ENCODE assay signal across 8 cellular contexts in genomic region chr1:11925938-11926292, GRCh38. TPM values are rescaled to one million over a fixed set of nuclear protein-coding genes. Genes with fewer than 3 reads are reported as not detected.
DNase-seq lines count a peak whose midpoint lies in the region; ATAC-seq, FAIRE-seq and TF ChIP-seq lines count a peak whose summit lies in the region.

No MANE protein-coding gene starts in this region.

- DNase-seq in GM12891 (ENCODE audit: insufficient read length, low spot score): no peak
- DNase-seq in heart left ventricle: peak in 1 of 5 donors; percentile 75
- DNase-seq in stimulated activated naive B cell treated with anti-CD40 and anti-IgM and Interleukin-4, amounts not matched to agents 10 μg/mL and 1 μg/mL and 100 μg/mL, for 72 hours: peak; percentile 33
- DNase-seq in progenitor cell of endocrine pancreas (ENCODE audit: low spot score, unreplicated experiment): no peak
- no peak for DNase-seq in SK-N-DZ (ENCODE audit: low spot score)
- DNase-seq in glomerular visceral epithelial cell (ENCODE audit: extremely low spot score): no peak

- H3K4me3 Mint-ChIP-seq in stimulated activated naive B cell treated with anti-CD40 and anti-IgM and Interleukin-4, amounts not matched to agents 10 μg/mL and 1 μg/mL and 100 μg/mL, for 72 hours: peak overlapping the region in 1 of 2 donors; percentile 82
- H3K4me3 Mint-ChIP-seq in progenitor cell of endocrine pancreas (ENCODE audit: low read depth): no peak overlapping the region

- 0% methylated on average over 1 to 41 of the region's 41 CpGs; no CpG with 5 or more reads in 1 of the 4 donors for WGBS in heart left ventricle, 4 donors

- peaks cover 25 to 26% of the 10 kb centered on the region in 2 donors for H3K36me3 Mint-ChIP-seq in stimulated activated naive B cell treated with anti-CD40 and anti-IgM and Interleukin-4, amounts not matched to agents 10 μg/mL and 1 μg/mL and 100 μg/mL, for 72 hours
- peaks cover 4% of the 10 kb centered on the region for H3K36me3 Mint-ChIP-seq in progenitor cell of endocrine pancreas (ENCODE audit: insufficient read depth)

- H3K27ac ChIP-seq in heart left ventricle: peak overlapping the region in 6 of 12 donors; percentile 46 to 65 (median 52)

- no peak overlapping the region for H3K27ac Mint-ChIP-seq in stimulated activated naive B cell treated with anti-CD40 and anti-IgM and Interleukin-4, amounts not matched to agents 10 μg/mL and 1 μg/mL and 100 μg/mL, for 72 hours
- no peak overlapping the region for H3K27ac Mint-ChIP-seq in progenitor cell of endocrine pancreas

- peaks cover 27 to 42% of the 10 kb centered on the region in 2 donors for H3K4me1 Mint-ChIP-seq in stimulated activated naive B cell treated with anti-CD40 and anti-IgM and Interleukin-4, amounts not matched to agents 10 μg/mL and 1 μg/mL and 100 μg/mL, for 72 hours
- peaks cover 14% of the 10 kb centered on the region for H3K4me1 Mint-ChIP-seq in progenitor cell of endocrine pancreas (ENCODE audit: low read depth)

- intact Hi-C loops in heart left ventricle (cut with DNase I): loop anchor here in 2 of 10 donors (1.0 to 5.0 kb wide), 2 partner anchors 54 to 56 kb away; partner anchors contain the start of gene MFN2 (in 2 of the 2)

- TF ChIP-seq CTCF in heart left ventricle (IDR thresholded peaks at IDR 0.05): no peak
- no peak for TF ChIP-seq CTCF in progenitor cell of endocrine pancreas (IDR thresholded peaks at IDR 0.05; ENCODE audit: unreplicated experiment)

- no peaks in the 10 kb centered on the region for H3K9me3 ChIP-seq in heart left ventricle

- H3K4me3 ChIP-seq in heart left ventricle: peak overlapping the region; percentile 37 to 97 (median 64)

- TF ChIP-seq POLR2A in GM12891 (IDR thresholded peaks at IDR 0.05; ENCODE audit: low read depth, low read length) (no peak), heart left ventricle (IDR thresholded peaks at IDR 0.05) (no peak)

- peaks cover 0 to 33% (median 23%) of the 10 kb centered on the region in 9 donors for H3K36me3 ChIP-seq in heart left ventricle

- FAIRE-seq in GM12891 (lab: Jason Lieb, UNC): peak; percentile 40

- H3K27me3 ChIP-seq in heart left ventricle: no peaks in the 10 kb centered on the region

- no peaks in the 10 kb centered on the region for H3K27me3 Mint-ChIP-seq in stimulated activated naive B cell treated with anti-CD40 and anti-IgM and Interleukin-4, amounts not matched to agents 10 μg/mL and 1 μg/mL and 100 μg/mL, for 72 hours
- H3K27me3 Mint-ChIP-seq in progenitor cell of endocrine pancreas: no peaks in the 10 kb centered on the region

- peaks cover 15 to 82% (median 54%) of the 10 kb centered on the region in 12 donors for H3K4me1 ChIP-seq in heart left ventricle

- no peaks in the 10 kb centered on the region for H3K9me3 Mint-ChIP-seq in stimulated activated naive B cell treated with anti-CD40 and anti-IgM and Interleukin-4, amounts not matched to agents 10 μg/mL and 1 μg/mL and 100 μg/mL, for 72 hours
- no peaks in the 10 kb centered on the region for H3K9me3 Mint-ChIP-seq in progenitor cell of endocrine pancreas (ENCODE audit: low read depth)

- ATAC-seq in HG02588 (IDR thresholded peaks at IDR 0.05; ENCODE audit: unreplicated experiment): peak; percentile 24
- peak; percentile 23 for ATAC-seq in SK-N-SH treated with all-trans-retinoic acid at 6 μM for 48 hours
- ATAC-seq in heart left ventricle: peak in 1 of 4 donors; percentile 4
- ATAC-seq in stimulated activated naive B cell treated with anti-CD40 and anti-IgM and Interleukin-4, amounts not matched to agents 10 μg/mL and 1 μg/mL and 100 μg/mL, for 72 hours (replicated peaks): peak; percentile 14 to 25

TF ChIP-seq in GM12891, 5 proteins besides CTCF, POLR2A, EP300 and RAD21:
- TF ChIP-seq POLR2AphosphoS5 (IDR thresholded peaks at IDR 0.05; ENCODE audit: low read depth, low read length) (no peak), POU2F2 (IDR thresholded peaks at IDR 0.05; ENCODE audit: low read depth, low read length) (no peak), TAF1 (IDR thresholded peaks at IDR 0.05; ENCODE audit: low read depth, low read length) (no peak), SPI1 (IDR thresholded peaks at IDR 0.05; ENCODE audit: low read depth, low read length) (no peak), PAX5 (IDR thresholded peaks at IDR 0.05; ENCODE audit: insufficient read depth, low read length, severe bottlenecking) (no peak)

TF ChIP-seq in SK-N-SH treated with all-trans-retinoic acid at 6 μM for 48 hours, 23 proteins besides CTCF, POLR2A, EP300 and RAD21:
- no peak for TF ChIP-seq TCF4 (CRISPR knock-in tag; IDR thresholded peaks at IDR 0.05; ENCODE audit: borderline replicate concordance)

RNA-seq across cellular contexts. Expression of gene KIAA2013, which starts 0.3 kb away (rescaled TPM):
- 30.4 TPM for polyA plus RNA-seq in GM12891 (2012; ENCODE audit: low read depth, missing spikeins)
- total RNA-seq in heart left ventricle (100 to 1,000 TPM in 1 of 9 donors, 10 to 100 TPM in 8; 37.1 to 106 (median 41.3) TPM), progenitor cell of endocrine pancreas (36.6 and 37.5 TPM in 2 replicates)
- 10 to 100 TPM; 29.3 to 57.4 TPM for polyA plus RNA-seq in heart left ventricle
- polyA plus RNA-seq in SK-N-DZ (2014; cell fraction: cytosol; rRNA removed): 46.4 and 48.2 TPM in 2 replicates
- polyA plus RNA-seq in SK-N-DZ (2014; cell fraction: nucleus; rRNA removed): 24.1 and 27.6 TPM in 2 replicates

RNA-seq across cellular contexts. Expression of gene PLOD1, which starts 8.6 kb away (rescaled TPM):
- 46.7 TPM for polyA plus RNA-seq in GM12891 (2012; ENCODE audit: low read depth, missing spikeins)
- total RNA-seq in heart left ventricle (100 to 1,000 TPM in 1 of 9 donors, 10 to 100 TPM in 8; 37.5 to 104 (median 50.1) TPM), progenitor cell of endocrine pancreas (76.1 and 80.7 TPM in 2 replicates)
- polyA plus RNA-seq in heart left ventricle: 100 to 1,000 TPM in 1 of 2 donors, 10 to 100 TPM in 1; 38.3 to 108 TPM
- 36.1 and 44.4 TPM in 2 replicates for polyA plus RNA-seq in SK-N-DZ (2014; cell fraction: cytosol; rRNA removed)
- 31.4 and 49.3 TPM in 2 replicates for polyA plus RNA-seq in SK-N-DZ (2014; cell fraction: nucleus; rRNA removed)

RNA-seq across cellular contexts. Expression of gene MFN2, which starts 54.3 kb away (rescaled TPM):
- 29.8 TPM for polyA plus RNA-seq in GM12891 (2012; ENCODE audit: low read depth, missing spikeins)
- 100 to 1,000 TPM; 398 to 900 (median 632) TPM for total RNA-seq in heart left ventricle
- polyA plus RNA-seq in heart left ventricle: 100 to 1,000 TPM; 263 to 374 TPM
- 50.6 and 55.8 TPM in 2 replicates for total RNA-seq in progenitor cell of endocrine pancreas
- 35.1 and 38.9 TPM in 2 replicates for polyA plus RNA-seq in SK-N-DZ (2014; cell fraction: cytosol; rRNA removed)
- 46.6 and 53.5 TPM in 2 replicates for polyA plus RNA-seq in SK-N-DZ (2014; cell fraction: nucleus; rRNA removed)
